1 cellular context compared by ENCODE assay signal in genomic region chr2:27314709-27315108, GRCh38.
TF ChIP-seq lines count a peak whose summit lies in the region.

No MANE protein-coding gene starts in this region.

TF ChIP-seq in H1, 55 proteins besides CTCF, POLR2A, EP300 and RAD21:
- TF ChIP-seq CHD2 (IDR thresholded peaks at IDR 0.05; ENCODE audit: low read length) (no peak), SP2 (IDR thresholded peaks at IDR 0.05; ENCODE audit: low read length) (no peak), BACH1 (IDR thresholded peaks at IDR 0.05; ENCODE audit: low read length) (no peak), SAP30 (IDR thresholded peaks at IDR 0.05; ENCODE audit: insufficient read depth, insufficient replicate concordance, low read length) (no peak), SIRT6 (IDR thresholded peaks at IDR 0.05; ENCODE audit: low read length) (no peak), KDM5A (IDR thresholded peaks at IDR 0.05; ENCODE audit: low read length) (no peak), BRCA1 (IDR thresholded peaks at IDR 0.05; ENCODE audit: low read depth, low read length) (no peak), EGR1 (IDR thresholded peaks at IDR 0.05; ENCODE audit: borderline replicate concordance, low read depth, low read length) (no peak), TEAD4 (IDR thresholded peaks at IDR 0.05; ENCODE audit: low read depth, low read length) (no peak), CEBPB (IDR thresholded peaks at IDR 0.05; ENCODE audit: low read depth, low read length) (no peak), MAX (IDR thresholded peaks at IDR 0.05) (no peak), CBX8 (IDR thresholded peaks at IDR 0.05; ENCODE audit: borderline replicate concordance, low read depth, low read length) (no peak)
TF ChIP-seq in H1: peak in this region for 0.
